Comparison of ENCODE assay signal across 8 cellular contexts in genomic region chr22:20456064-20456721, GRCh38. TPM values are rescaled to one million over a fixed set of nuclear protein-coding genes. Genes with fewer than 3 reads are reported as not detected.
DNase-seq lines count a peak whose midpoint lies in the region; ATAC-seq and TF ChIP-seq lines count a peak whose summit lies in the region.

No MANE protein-coding gene starts in this region.

- H3K79me2 ChIP-seq in mammary epithelial cell (ENCODE audit: insufficient read depth, low read length) = no peaks in the 10 kb centered on the region

- peaks cover 13 to 48% (median 16%) of the 10 kb centered on the region in 3 donors for H3K36me3 Mint-ChIP-seq in immature natural killer cell

- H3K4me2 ChIP-seq in mammary epithelial cell (ENCODE audit: insufficient read depth, low read depth, low read length) = no peak overlapping the region

- no peak overlapping the region for H3K9ac ChIP-seq in mammary epithelial cell (ENCODE audit: insufficient read depth, low read length)

- H3K27me3 ChIP-seq in mammary epithelial cell (ENCODE audit: insufficient read depth, low read length) = no peaks in the 10 kb centered on the region

- H2AFZ ChIP-seq in mammary epithelial cell (ENCODE audit: low read depth, low read length) = no peak overlapping the region

- no peak overlapping the region for H3K4me3 Mint-ChIP-seq in immature natural killer cell

- H3K9me3 ChIP-seq in mammary epithelial cell (replicated peaks; ENCODE audit: insufficient read depth, low read length) = no peaks in the 10 kb centered on the region

- H3K4me3 ChIP-seq in mammary epithelial cell (replicated peaks in 1 of 3; ENCODE audit: insufficient read depth in 1 of 3, low read depth in 2 of 3, low read length in 3 of 3) = no peak overlapping the region

- DNase-seq in AG20443 (ENCODE audit: low spot score) (peak; percentile 94), GM20000 (ENCODE audit: low spot score) (peak; percentile 90), NCI-H2029 treated with DMSO at 0.1 percent for 48 hours (lab: John Stamatoyannopoulos, UW) (peak; percentile 11), mammary epithelial cell (peak; percentile 48), immature natural killer cell (peak; percentile 62 to 73 (median 73))
- DNase-seq in stimulated activated CD4-positive, alpha-beta T cell treated with anti-CD3 and anti-CD28 coated beads, Interleukin-15, amount 100 ng/mL, for 1 hour (ENCODE audit: low read depth in 1 of 2, low spot score in 1 of 2) = peak; percentile 43 to 53

- H3K4me1 Mint-ChIP-seq in immature natural killer cell = peaks cover 16 to 21% of the 10 kb centered on the region in 2 donors

- H4K20me1 ChIP-seq in mammary epithelial cell (ENCODE audit: insufficient read depth, low read length) = no peaks in the 10 kb centered on the region

- intact Hi-C loops in mammary epithelial cell (cut with micrococcal nuclease) = loop anchor here (1.0 to 5.0 kb wide), 3 partner anchors 38 to 299 kb away; no protein-coding TSS in a partner anchor

- no peak overlapping the region for H3K27ac ChIP-seq in VCaP
- H3K27ac ChIP-seq in mammary epithelial cell (ENCODE audit: insufficient read depth, low read depth, low read length) = no peak overlapping the region

- peak overlapping the region in 1 of 6 donors; percentile 21 for H3K27ac Mint-ChIP-seq in immature natural killer cell

- no TSS peak for BruUV-seq in mammary epithelial cell (replicated peaks; lab: Mats Ljungman, UMichigan)

- no peaks in the 10 kb centered on the region for H3K9me3 Mint-ChIP-seq in immature natural killer cell

- ATAC-seq in GM19023 (IDR thresholded peaks at IDR 0.05; ENCODE audit: unreplicated experiment) = no peak

- WGBS in mammary epithelial cell (ENCODE audit: low coverage, missing lambda C conversion rate) = 10% methylated on average over 6 of the region's 6 CpGs

- TF ChIP-seq CTCF in GM20000 (IDR thresholded peaks at IDR 0.05; ENCODE audit: extremely low read depth, missing control alignments) = peak; percentile 89
- TF ChIP-seq CTCF in VCaP (conservative IDR thresholded peaks at IDR 0.05) = peak; percentile 97
- TF ChIP-seq CTCF in mammary epithelial cell (conservative IDR thresholded peaks at IDR 0.05 in 1 of 2, IDR thresholded peaks at IDR 0.05 in 1 of 2; ENCODE audit: extremely low read depth in 1 of 2, insufficient read depth in 1 of 2, low read depth in 1 of 2, low read length in 2 of 2) = peak; percentile 85 to 91

- dilution Hi-C loops in mammary epithelial cell (cut with HindIII; ENCODE audit: low sequenced_read_pairs) = no loop called here

- H3K4me1 ChIP-seq in mammary epithelial cell (ENCODE audit: insufficient read depth, low read length) = no peaks in the 10 kb centered on the region

- H3K36me3 ChIP-seq in mammary epithelial cell (ENCODE audit: insufficient read depth, low read length) = no peaks in the 10 kb centered on the region

- in situ Hi-C loops in mammary epithelial cell (cut with MboI; ENCODE audit: low sequenced_read_pairs in 2 of 2) = no loop called here

- peaks cover 0 to 1% (median 1%) of the 10 kb centered on the region in 3 donors for H3K27me3 Mint-ChIP-seq in immature natural killer cell (ENCODE audit: low read depth in 3 of 3)

- CTCF ChIA-PET in mammary epithelial cell (lab: Charles Lee; ENCODE audit: low non-redundant PET) = interaction anchor here (0.6 to 0.9 kb wide), 2 partner anchors 38 to 108 kb away, joined by 6 to 30 read pairs; no protein-coding TSS in a partner anchor

RNA-seq across cellular contexts. Expression of gene SCARF2, which starts 18.6 kb away (rescaled TPM):
- 1 to 10 TPM; 1.1 to 1.5 TPM for total RNA-seq in mammary epithelial cell
- polyA plus RNA-seq in mammary epithelial cell (0.08 TPM), immature natural killer cell (under 1 TPM in 1 of 3 donors, not detected in 2; 0.48 TPM)
- polyA minus RNA-seq in mammary epithelial cell = not detected

RNA-seq across cellular contexts. Expression of gene KLHL22, which starts 39.4 kb away (rescaled TPM):
- total RNA-seq in mammary epithelial cell = 10 to 100 TPM; 14.7 to 18.8 TPM
- polyA plus RNA-seq in mammary epithelial cell = 10.5 TPM
- polyA minus RNA-seq in mammary epithelial cell = 2.3 TPM
- 10 to 100 TPM; 12.8 to 26.3 (median 26.1) TPM for polyA plus RNA-seq in immature natural killer cell

RNA-seq across cellular contexts. Expression of gene MED15, which starts 51.2 kb away (rescaled TPM):
- total RNA-seq in mammary epithelial cell = 100 to 1,000 TPM in 1 of 2 donors, 10 to 100 TPM in 1; 34.3 to 138 TPM
- polyA plus RNA-seq in mammary epithelial cell (51.1 TPM), immature natural killer cell (10 to 100 TPM; 12.1 to 91.3 (median 23.0) TPM)
- polyA minus RNA-seq in mammary epithelial cell = 93.6 TPM

Comparison
In these comparisons a context has a peak if more than half of its experiments do, and no peak if none do; other contexts are left out.
1. DNase-seq: peak in every context shown above with its lines; median percentile 94 in AG20443; 90 in GM20000; 73 in immature natural killer cell; 48 in mammary epithelial cell; 48 in stimulated activated CD4-positive, alpha-beta T cell treated with anti-CD3 and anti-CD28 coated beads, Interleukin-15, amount 100 ng/mL, for 1 hour; 11 in NCI-H2029 treated with DMSO at 0.1 percent for 48 hours.